In genomic region chr16:2090819-2091721, GRCh38 we compare ENCODE assay signal across 8 cellular contexts. TPM values are rescaled to one million over a fixed set of nuclear protein-coding genes. Genes with fewer than 3 reads are reported as not detected.
DNase-seq lines count a peak whose midpoint lies in the region; ATAC-seq and TF ChIP-seq lines count a peak whose summit lies in the region.

No MANE protein-coding gene starts in this region.

- ATAC-seq in HG02610 (IDR thresholded peaks at IDR 0.05; ENCODE audit: unreplicated experiment) = no peak

- no peaks in the 10 kb centered on the region for H3K27me3 ChIP-seq in parathyroid adenoma (ENCODE audit: control insufficient read depth, insufficient read depth, low read length)

- no peaks in the 10 kb centered on the region for H3K79me2 ChIP-seq in parathyroid adenoma

- no peaks in the 10 kb centered on the region for H3K9me3 ChIP-seq in parathyroid adenoma (ENCODE audit: control insufficient read depth, low read length)

- TF ChIP-seq CTCF in parathyroid adenoma (IDR thresholded peaks at IDR 0.05) = no peak

- DNase-seq in ELF-1 (ENCODE audit: low read depth, low spot score) (peak; percentile 88), SW480 (ENCODE audit: low spot score) (peak; percentile 87), glomerular visceral epithelial cell (ENCODE audit: extremely low spot score) (peak; percentile 17), A172 (ENCODE audit: low spot score) (no peak), OCI-M1 (lab: John Stamatoyannopoulos, UW) (no peak)
- DNase-seq in activated naive CD4-positive, alpha-beta T cell (lab: John Stamatoyannopoulos, UW) = no peak

- H3K4me2 ChIP-seq in parathyroid adenoma (ENCODE audit: low read length) = peak overlapping the region; percentile 84

- no peaks in the 10 kb centered on the region for H3K36me3 ChIP-seq in parathyroid adenoma (ENCODE audit: control insufficient read depth, insufficient read depth, low read length)

- H3K4me1 ChIP-seq in parathyroid adenoma = peaks cover under 1% of the 10 kb centered on the region

- no peak overlapping the region for H3K27ac ChIP-seq in parathyroid adenoma

- H3K4me3 ChIP-seq in parathyroid adenoma (ENCODE audit: low read depth, low read length) = peak overlapping the region; percentile 52

- no peak overlapping the region for H2AFZ ChIP-seq in parathyroid adenoma

- H3K9ac ChIP-seq in parathyroid adenoma = no peak overlapping the region

RNA-seq across cellular contexts. Expression of gene TSC2, which starts 43.3 kb away (rescaled TPM):
- total RNA-seq in A172 (2014; rRNA removed; shearing (Covaris generic)) = 46.3 and 47.7 TPM in 2 replicates

RNA-seq across cellular contexts. Expression of gene NTHL1, which starts 43.4 kb away (rescaled TPM):
- 67.8 and 77.4 TPM in 2 replicates for total RNA-seq in A172 (2014; rRNA removed; shearing (Covaris generic))

RNA-seq across cellular contexts. Expression of gene PKD1, which starts 44.6 kb away (rescaled TPM):
- total RNA-seq in A172 (2014; rRNA removed; shearing (Covaris generic)) = 46.4 and 71.1 TPM in 2 replicates

RNA-seq across cellular contexts. Expression of gene RAB26, which starts 57.4 kb away (rescaled TPM):
- not detected in 2 replicates for total RNA-seq in A172 (2014; rRNA removed; shearing (Covaris generic))

Comparison
In these comparisons a context has a peak if more than half of its experiments do, and no peak if none do; other contexts are left out.
1. DNase-seq: peak in ELF-1 (single experiment), SW480 (single experiment) and glomerular visceral epithelial cell (single experiment); none in activated naive CD4-positive, alpha-beta T cell (0 of 4), A172 (single experiment) and OCI-M1 (single experiment).